Comparison of ENCODE assay signal across 1 cellular context in genomic region chr3:115788921-115789470, GRCh38.
TF ChIP-seq lines count a peak whose summit lies in the region.

No MANE protein-coding gene starts in this region.

TF ChIP-seq in A549, 52 proteins besides CTCF, POLR2A, EP300 and RAD21 (continued from another document):
- peak; percentile 42; the same call in 1 of the 2 replicates for TF ChIP-seq FOSL2 (IDR thresholded peaks at IDR 0.05)
- TF ChIP-seq FOSL2 (CRISPR knock-in tag; IDR thresholded peaks at IDR 0.05): peak; percentile 51
- no peak for TF ChIP-seq KDM1A (IDR thresholded peaks at IDR 0.05; ENCODE audit: low read depth)
- TF ChIP-seq ZFP36 (IDR thresholded peaks at IDR 0.05; ENCODE audit: borderline replicate concordance, partially characterized antibody): no peak
- TF ChIP-seq ESRRA (IDR thresholded peaks at IDR 0.05; ENCODE audit: borderline replicate concordance, low read length): no peak
- peak; percentile 45; the same call in 1 of the 2 replicates for TF ChIP-seq HOXB5 (CRISPR knock-in tag; IDR thresholded peaks at IDR 0.05)
- no peak for TF ChIP-seq EHF (CRISPR knock-in tag; IDR thresholded peaks at IDR 0.05)
- no peak for TF ChIP-seq JUN (IDR thresholded peaks at IDR 0.05)
- TF ChIP-seq BCL3 (IDR thresholded peaks at IDR 0.05): no peak
